ENCODE assay signal across 22 cellular contexts in the genomic region with DNA sequence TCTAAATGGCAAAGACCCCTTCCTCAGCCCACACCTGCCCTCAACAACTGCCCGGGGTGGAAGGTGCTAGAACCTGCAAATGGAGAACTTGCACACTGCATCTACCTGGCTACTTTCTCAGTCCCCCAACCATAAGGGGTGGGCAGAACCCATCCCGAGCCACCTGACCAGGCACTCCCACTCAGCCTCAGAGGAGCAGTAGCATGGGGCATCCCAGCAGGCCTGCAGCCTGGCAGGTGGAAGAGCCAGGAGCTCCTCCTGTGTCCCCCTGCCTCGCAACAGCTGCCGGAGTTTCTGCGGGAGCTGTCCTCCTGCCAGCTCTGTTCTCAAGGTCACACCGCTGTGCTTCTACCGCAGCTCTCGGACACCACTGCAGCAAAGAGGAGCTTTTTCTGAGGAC. TPM values are rescaled to one million over a fixed set of nuclear protein-coding genes. Genes with fewer than 3 reads are reported as not detected.
DNase-seq lines count a peak whose midpoint lies in the region; ATAC-seq and TF ChIP-seq lines count a peak whose summit lies in the region.
"Had no signal": no experiment of that assay in that cellular context is flagged by ENCODE, and none has a peak within 500 bp of the region (broad histone marks: within the 10 kb centered on the region; RNA-seq: fewer than 3 reads in every experiment).

No MANE protein-coding gene starts in this region.

- TF ChIP-seq POLR2A in adrenal gland (IDR thresholded peaks at IDR 0.05) = no peak

- H3K27ac ChIP-seq in adrenal gland (no peak overlapping the region), temporal lobe (ENCODE audit: low read depth, low read length) (peak overlapping the region; percentile 64)
- H3K27ac ChIP-seq: neutrophil, prostate gland, tibial nerve had no signal

- H3K27me3 ChIP-seq in adrenal gland = no peaks in the 10 kb centered on the region
- H3K27me3 ChIP-seq in iPS-15b (ENCODE audit: control insufficient read depth, insufficient read depth, low read length) = no peaks in the 10 kb centered on the region
- H3K27me3 ChIP-seq: neutrophil, tibial nerve had no signal

- H3K4me1 ChIP-seq in adrenal gland (replicated peaks in 1 of 2) (peaks cover 0 to 5% of the 10 kb centered on the region in 2 donors), iPS-15b (ENCODE audit: control insufficient read depth, insufficient read depth, low read length) (no peaks in the 10 kb centered on the region)
- H3K4me1 ChIP-seq: prostate gland, tibial nerve had no signal

- no peak for ATAC-seq in stimulated activated naive CD8-positive, alpha-beta T cell treated with anti-CD3 and anti-CD28 coated beads, Interleukin-15, Interleukin-2, amounts not matched to agents 100 U/mL and 50 U/mL, for 24 hours
- ATAC-seq in GM18867 (IDR thresholded peaks at IDR 0.05; ENCODE audit: unreplicated experiment) = no peak
- ATAC-seq: activated CD8-positive, alpha-beta T cell treated with anti-CD3 and anti-CD28 coated beads, Interleukin-2, amount 10 ng/mL, durations not matched to agents 7 days and 5 days had no signal

- 40 to 64% (median 52%) methylated on average over 6 to 8 of the region's 8 CpGs for WGBS in adrenal gland, 4 donors

- H3K36me3 ChIP-seq in adrenal gland (replicated peaks in 1 of 2) (no peaks in the 10 kb centered on the region), iPS-15b (ENCODE audit: control insufficient read depth, insufficient read depth, low read length) (no peaks in the 10 kb centered on the region)
- H3K36me3 ChIP-seq: neutrophil, prostate gland, tibial nerve had no signal

- TF ChIP-seq CTCF in adrenal gland (IDR thresholded peaks at IDR 0.05) = no peak

- DNase-seq in NCI-H345 (lab: John Stamatoyannopoulos, UW) (peak; percentile 11), NCI-H345 treated with DMSO at 0.1 percent for 48 hours (lab: John Stamatoyannopoulos, UW; ENCODE audit: unreplicated experiment) (no peak), adrenal gland (peak in 4 of 7 donors; percentile 17 to 45 (median 28)), HCEC 1CT (no peak)
- DNase-seq in stimulated activated naive CD8-positive, alpha-beta T cell treated with anti-CD3 and anti-CD28 coated beads, Interleukin-15, Interleukin-2, amounts not matched to agents 100 U/mL and 50 U/mL, for 24 hours = no peak
- DNase-seq: activated CD8-positive, alpha-beta T cell treated with anti-CD3 and anti-CD28 coated beads, Interleukin-2, amount 10 ng/mL, durations not matched to agents 7 days and 5 days; activated naive CD8-positive, alpha-beta T cell treated with anti-CD3 and anti-CD28 coated beads for 36 hours; activated T-cell treated with anti-CD3 and anti-CD28 coated beads for 4 hours; CD4-positive, alpha-beta T cell; mammary epithelial cell; MV-4-11; NCI-H187; NCI-H226; NCI-H774; RPMI8226; stimulated activated naive CD4-positive, alpha-beta T cell treated with Interleukin-2 at 50 U/mL for 16 hours had no signal

- no peak overlapping the region for H3K4me3 ChIP-seq in adrenal gland
- no peak overlapping the region for H3K4me3 ChIP-seq in iPS-15b (ENCODE audit: low read depth, low read length)
- H3K4me3 ChIP-seq: prostate gland, tibial nerve had no signal

- H3K9me3 ChIP-seq in adrenal gland (replicated peaks in 1 of 3) (no peaks in the 10 kb centered on the region), iPS-15b (ENCODE audit: control insufficient read depth, insufficient read depth, low read length) (no peaks in the 10 kb centered on the region)
- H3K9me3 ChIP-seq: neutrophil, prostate gland had no signal

- intact Hi-C loops in adrenal gland (cut with DNase I) = no loop called here

- peak overlapping the region; percentile 12 for H3K9ac ChIP-seq in iPS-15b (ENCODE audit: low read depth, low read length)

RNA-seq across cellular contexts. Expression of a gene that starts 27.5 kb away (rescaled TPM):
- total RNA-seq in adrenal gland (10 to 100 TPM in 1 of 8 donors, 1 to 10 TPM in 7; 1.4 to 14.5 (median 4.3) TPM), temporal lobe (88.3 TPM)
- polyA plus RNA-seq in adrenal gland = 10 to 100 TPM in 1 of 3 donors, 1 to 10 TPM in 2; 2.7 to 12.9 (median 5.6) TPM
- total RNA-seq: CD4-positive, alpha-beta T cell had no signal

Comparison
In these comparisons a context has a peak if more than half of its experiments do, and no peak if none do; other contexts are left out.
1. DNase-seq: peak in NCI-H345 (single experiment) and adrenal gland (4 of 7); none in NCI-H345 treated with DMSO at 0.1 percent for 48 hours (single experiment), stimulated activated naive CD8-positive, alpha-beta T cell treated with anti-CD3 and anti-CD28 coated beads, Interleukin-15, Interleukin-2, amounts not matched to agents 100 U/mL and 50 U/mL, for 24 hours (single experiment) and HCEC 1CT (single experiment).